In genomic region chr13:106532111-106532929, GRCh38 we compare ENCODE assay signal across 1 cellular context.
TF ChIP-seq lines count a peak whose summit lies in the region.

No MANE protein-coding gene starts in this region.

TF ChIP-seq in H1, 55 proteins besides CTCF, POLR2A, EP300 and RAD21:
- TF ChIP-seq KDM5A (IDR thresholded peaks at IDR 0.05; ENCODE audit: low read length) (no peak), SP1 (IDR thresholded peaks at IDR 0.05; ENCODE audit: low read depth, low read length) (no peak), RXRA (IDR thresholded peaks at IDR 0.05; ENCODE audit: insufficient read depth, low read depth, low read length) (no peak), SUZ12 (IDR thresholded peaks at IDR 0.05; ENCODE audit: low read length) (no peak; the same call in 1 of the 2 replicates), BCL11A (IDR thresholded peaks at IDR 0.05; ENCODE audit: low read depth in 2 of 2, low read length in 2 of 2) (no peak), CBX5 (IDR thresholded peaks at IDR 0.05; ENCODE audit: low read depth, low read length) (no peak), CEBPB (IDR thresholded peaks at IDR 0.05; ENCODE audit: low read depth, low read length) (no peak), GTF2F1 (IDR thresholded peaks at IDR 0.05; ENCODE audit: borderline replicate concordance, low read depth, low read length) (no peak), ASH2L (IDR thresholded peaks at IDR 0.05; ENCODE audit: low read length) (no peak), E2F6 (IDR thresholded peaks at IDR 0.05) (no peak), HDAC2 (IDR thresholded peaks at IDR 0.05; ENCODE audit: borderline replicate concordance in 1 of 2, low read depth in 2 of 2, low read length in 2 of 2) (no peak), ZNF274 (IDR thresholded peaks at IDR 0.05; ENCODE audit: borderline replicate concordance, extremely low read depth, low read length) (no peak), CREB1 (IDR thresholded peaks at IDR 0.05) (no peak), KDM1A (IDR thresholded peaks at IDR 0.05; ENCODE audit: borderline replicate concordance, low read length) (no peak), CHD2 (IDR thresholded peaks at IDR 0.05; ENCODE audit: low read length) (no peak)
